In the genomic region with DNA sequence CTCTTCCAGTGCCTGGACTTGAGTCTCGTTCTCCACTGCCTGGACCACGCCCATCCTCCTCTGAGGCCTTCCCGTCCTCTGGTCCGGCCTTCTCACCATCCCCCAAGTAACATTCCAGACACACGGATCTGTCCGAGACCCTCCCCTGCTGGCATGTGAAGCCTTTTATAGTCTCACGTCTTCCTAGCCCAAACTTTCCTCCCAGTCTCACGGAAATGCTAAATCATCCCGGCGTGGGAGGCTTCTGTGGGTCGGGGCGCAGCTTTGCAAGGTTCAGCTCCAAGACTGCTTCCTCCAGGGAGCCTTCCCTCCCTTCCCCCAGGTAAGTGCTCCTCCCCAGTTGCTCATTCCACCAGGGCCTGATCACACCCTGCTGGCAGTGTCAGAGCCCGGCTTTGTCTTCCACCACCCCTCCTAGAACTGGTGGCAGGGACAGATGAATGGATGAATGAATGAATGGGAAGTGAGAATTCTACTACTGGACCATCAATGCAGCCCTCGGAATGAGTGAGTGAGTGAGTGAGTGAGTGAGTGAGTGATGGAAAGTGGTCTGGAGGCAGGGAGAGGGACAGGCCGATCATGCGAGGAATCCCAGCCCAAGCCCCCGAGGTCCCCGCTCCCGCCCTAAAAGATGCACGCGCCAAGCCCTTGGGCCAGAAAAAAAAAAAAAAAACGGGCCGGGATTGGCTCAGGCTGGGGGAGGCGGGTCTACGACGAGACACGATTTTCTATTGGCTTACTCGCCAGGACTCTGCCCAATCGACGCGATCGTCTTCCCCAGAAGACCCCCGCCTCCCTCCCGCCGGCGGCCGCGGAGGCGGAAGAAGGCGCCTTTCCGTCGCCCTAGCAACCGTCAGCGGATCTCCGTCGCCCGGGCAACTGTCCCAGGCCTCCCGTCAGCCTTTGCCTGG, we compare ENCODE assay signal across 8 cellular contexts. TPM values are rescaled to one million over a fixed set of nuclear protein-coding genes. Genes with fewer than 3 reads are reported as not detected.
DNase-seq lines count a peak whose midpoint lies in the region; ATAC-seq, FAIRE-seq and TF ChIP-seq lines count a peak whose summit lies in the region.

No MANE protein-coding gene starts in this region.

- peak overlapping the region; percentile 62 for H3K4me3 ChIP-seq in GM12875 (ENCODE audit: low read depth, low read length)
- H3K4me3 ChIP-seq in small intestine (ENCODE audit: low read depth in 1 of 2, low read length in 2 of 2), result peak overlapping the region in 1 of 2 donors; percentile 20

- peaks cover 0 to 3% of the 10 kb centered on the region in 2 donors for H3K27me3 ChIP-seq in small intestine (ENCODE audit: control insufficient read depth in 2 of 2, insufficient read depth in 2 of 2, low read length in 2 of 2)

- FAIRE-seq in small intestine (lab: Jason Lieb, UNC), result no peak

- H3K36me3 ChIP-seq in small intestine (ENCODE audit: control insufficient read depth in 2 of 2, insufficient read depth in 2 of 2, low read length in 2 of 2), result no peaks in the 10 kb centered on the region

- WGBS in small intestine, 3 donors, result 1 to 3% (median 2%) methylated on average over 43 to 48 of the region's 48 CpGs

- no peaks in the 10 kb centered on the region for H3K9me3 ChIP-seq in small intestine (ENCODE audit: control insufficient read depth, low read depth)

- peak; percentile 96 for DNase-seq in NCI-H2196 treated with DMSO at 0.1 percent for 48 hours (lab: John Stamatoyannopoulos, UW; ENCODE audit: unreplicated experiment)
- peak in 3 of 4 experiments; percentile 17 to 42 (median 27) for DNase-seq in activated CD4-positive, CD25-positive, alpha-beta regulatory T cell (lab: John Stamatoyannopoulos, UW)
- DNase-seq in caudate nucleus (lab: John Stamatoyannopoulos, UW), result peak; percentile 23 to 97 (median 85)
- peak; percentile 98 for DNase-seq in iPS-NIHi7 (ENCODE audit: extremely low spot score)
- DNase-seq in small intestine, result peak; percentile 48

- TF ChIP-seq CTCF in GM12875 (IDR thresholded peaks at IDR 0.05; ENCODE audit: borderline replicate concordance, insufficient read depth, low read depth, low read length), result no peak

- H3K4me1 ChIP-seq in small intestine (ENCODE audit: control insufficient read depth in 2 of 2, insufficient read depth in 1 of 2, low read depth in 1 of 2, low read length in 1 of 2), result no peaks in the 10 kb centered on the region

- H3K27ac ChIP-seq in caudate nucleus (ENCODE audit: low read depth, low read length), result peak overlapping the region; percentile 76
- no peak overlapping the region for H3K27ac ChIP-seq in small intestine (ENCODE audit: low read depth in 1 of 2, low read length in 1 of 2)

- peak; percentile 73 for ATAC-seq in HG03066 (IDR thresholded peaks at IDR 0.05; ENCODE audit: low read depth, unreplicated experiment)
- ATAC-seq in HG03469 (IDR thresholded peaks at IDR 0.05; ENCODE audit: unreplicated experiment), result no peak

RNA-seq across cellular contexts. Expression of a gene that starts 9.3 kb away (rescaled TPM):
- under 1 TPM in 1 of 3 donors, not detected in 2; 0.76 TPM for polyA plus RNA-seq in small intestine

RNA-seq across cellular contexts. Expression of a gene that starts 22.2 kb away (rescaled TPM):
- polyA plus RNA-seq in small intestine, result 10 to 100 TPM in 1 of 3 donors, 1 to 10 TPM in 1, under 1 TPM in 1; 0.45 to 15.6 (median 1.9) TPM

Comparison
In these comparisons a context has a peak if more than half of its experiments do, and no peak if none do; other contexts are left out.
1. DNase-seq: peak in every context shown above with its lines; median percentile 98 in iPS-NIHi7; 96 in NCI-H2196 treated with DMSO at 0.1 percent for 48 hours; 85 in caudate nucleus; 48 in small intestine; 27 in activated CD4-positive, CD25-positive, alpha-beta regulatory T cell.